In genomic region chr10:119737827-119738226, GRCh38 we compare ENCODE assay signal across 1 cellular context.
TF ChIP-seq lines count a peak whose summit lies in the region.

No MANE protein-coding gene starts in this region.

TF ChIP-seq in GM23338, 12 proteins besides CTCF, POLR2A, EP300 and RAD21 (continued from another document):
- TF ChIP-seq ZNF462 (CRISPR knock-in tag; IDR thresholded peaks at IDR 0.05) (no peak), STAT1 (IDR thresholded peaks at IDR 0.05; ENCODE audit: unreplicated experiment) (no peak), EZH2 (IDR thresholded peaks at IDR 0.05; ENCODE audit: low read depth, unreplicated experiment) (no peak), ZNF114 (CRISPR knock-in tag; IDR thresholded peaks at IDR 0.05) (no peak)
